Comparison of ENCODE assay signal across 1 cellular context in the genomic region with DNA sequence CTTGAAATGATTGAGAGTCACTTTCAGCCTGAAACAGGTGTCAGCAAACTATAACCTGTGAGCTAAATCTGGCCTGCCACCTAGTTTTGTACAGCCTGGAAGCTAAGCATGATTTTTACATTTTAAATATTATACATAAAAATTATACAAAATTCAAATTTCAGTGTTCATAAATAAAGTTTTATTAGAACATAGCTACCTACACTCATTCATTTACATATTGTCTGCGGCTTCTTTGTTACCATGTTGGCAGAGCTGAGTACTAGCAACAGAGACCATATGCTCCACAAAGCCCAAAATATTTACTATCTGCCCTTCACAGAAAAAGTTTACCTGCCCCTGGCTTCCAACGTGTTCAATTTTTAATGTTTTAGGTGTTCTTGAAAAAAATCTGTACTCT.
A peak's percentile ranks its signal among the peaks of the same experiment; 100 is the strongest.
TF ChIP-seq lines count a peak whose summit lies in the region.

No MANE protein-coding gene starts in this region.

TF ChIP-seq in GM12878, 131 proteins besides CTCF, POLR2A, EP300 and RAD21:
- no peak for TF ChIP-seq MEF2B (IDR thresholded peaks at IDR 0.05; ENCODE audit: partially characterized antibody, poor library complexity, severe bottlenecking)
- TF ChIP-seq, protein P1, sequence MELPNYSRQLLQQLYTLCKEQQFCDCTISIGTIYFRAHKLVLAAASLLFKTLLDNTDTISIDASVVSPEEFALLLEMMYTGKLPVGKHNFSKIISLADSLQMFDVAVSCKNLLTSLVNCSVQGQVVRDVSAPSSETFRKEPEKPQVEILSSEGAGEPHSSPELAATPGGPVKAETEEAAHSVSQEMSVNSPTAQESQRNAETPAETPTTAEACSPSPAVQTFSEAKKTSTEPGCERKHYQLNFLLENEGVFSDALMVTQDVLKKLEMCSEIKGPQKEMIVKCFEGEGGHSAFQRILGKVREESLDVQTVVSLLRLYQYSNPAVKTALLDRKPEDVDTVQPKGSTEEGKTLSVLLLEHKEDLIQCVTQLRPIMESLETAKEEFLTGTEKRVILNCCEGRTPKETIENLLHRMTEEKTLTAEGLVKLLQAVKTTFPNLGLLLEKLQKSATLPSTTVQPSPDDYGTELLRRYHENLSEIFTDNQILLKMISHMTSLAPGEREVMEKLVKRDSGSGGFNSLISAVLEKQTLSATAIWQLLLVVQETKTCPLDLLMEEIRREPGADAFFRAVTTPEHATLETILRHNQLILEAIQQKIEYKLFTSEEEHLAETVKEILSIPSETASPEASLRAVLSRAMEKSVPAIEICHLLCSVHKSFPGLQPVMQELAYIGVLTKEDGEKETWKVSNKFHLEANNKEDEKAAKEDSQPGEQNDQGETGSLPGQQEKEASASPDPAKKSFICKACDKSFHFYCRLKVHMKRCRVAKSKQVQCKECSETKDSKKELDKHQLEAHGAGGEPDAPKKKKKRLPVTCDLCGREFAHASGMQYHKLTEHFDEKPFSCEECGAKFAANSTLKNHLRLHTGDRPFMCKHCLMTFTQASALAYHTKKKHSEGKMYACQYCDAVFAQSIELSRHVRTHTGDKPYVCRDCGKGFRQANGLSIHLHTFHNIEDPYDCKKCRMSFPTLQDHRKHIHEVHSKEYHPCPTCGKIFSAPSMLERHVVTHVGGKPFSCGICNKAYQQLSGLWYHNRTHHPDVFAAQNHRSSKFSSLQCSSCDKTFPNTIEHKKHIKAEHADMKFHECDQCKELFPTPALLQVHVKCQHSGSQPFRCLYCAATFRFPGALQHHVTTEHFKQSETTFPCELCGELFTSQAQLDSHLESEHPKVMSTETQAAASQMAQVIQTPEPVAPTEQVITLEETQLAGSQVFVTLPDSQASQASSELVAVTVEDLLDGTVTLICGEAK (IDR thresholded peaks at IDR 0.05; ENCODE audit: borderline replicate concordance): peak; percentile 58
- no peak for TF ChIP-seq ETV6 (conservative IDR thresholded peaks at IDR 0.05 in 1 of 2, IDR thresholded peaks at IDR 0.05 in 1 of 2; ENCODE audit: borderline replicate concordance in 1 of 2, low read depth in 1 of 2)
